In genomic region chr20:47198254-47198671, GRCh38 we compare ENCODE assay signal across 14 cellular contexts.
DNase-seq lines count a peak whose midpoint lies in the region; ATAC-seq, FAIRE-seq and TF ChIP-seq lines count a peak whose summit lies in the region.
"Had no signal": no experiment of that assay in that cellular context is flagged by ENCODE, and none has a peak within 500 bp of the region (broad histone marks: within the 10 kb centered on the region; RNA-seq: fewer than 3 reads in every experiment).

No MANE protein-coding gene starts in this region.

- 58% methylated on average over 3 of the region's 3 CpGs for WGBS in HepG2 (ENCODE audit: low lambda C conversion rate)
- WGBS in right lobe of liver (ENCODE audit: insufficient coverage, low coverage, low lambda C conversion rate, missing lambda C conversion rate), result 71% methylated on average over 2 of the region's 3 CpGs

- peaks cover 6% of the 10 kb centered on the region for H3K27me3 Mint-ChIP-seq in activated T-cell treated with anti-CD3 and anti-CD28 coated beads, Interleukin-2, amount 50 U/mL, for 72 hours (ENCODE audit: low read depth)
- peaks cover 0 to 9% (median 2%) of the 10 kb centered on the region in 5 donors for H3K27me3 Mint-ChIP-seq in naive thymus-derived CD8-positive, alpha-beta T cell

- BruUV-seq in HepG2 (replicated peaks; lab: Mats Ljungman, UMichigan), result no TSS peak

- H3K27ac Mint-ChIP-seq in activated T-cell treated with anti-CD3 and anti-CD28 coated beads, Interleukin-2, amount 50 U/mL, for 72 hours, result no peak overlapping the region
- no peak overlapping the region for H3K27ac Mint-ChIP-seq in naive thymus-derived CD8-positive, alpha-beta T cell
- H3K27ac Mint-ChIP-seq: neural progenitor cell; stimulated activated naive CD8-positive, alpha-beta T cell treated with anti-CD3 and anti-CD28 coated beads, Interleukin-15, Interleukin-2, amounts not matched to agents 100 ng/mL and 50 ng/mL, for 24 hours had no signal

- peaks cover 0 to 4% of the 10 kb centered on the region in 2 experiments; a peak in 2 of 5 replicates for H3K27me3 ChIP-seq in HepG2 (ENCODE audit: control insufficient read depth in 1 of 2, insufficient read depth in 2 of 2, low read length in 2 of 2)
- no peaks in the 10 kb centered on the region for H3K27me3 ChIP-seq in right lobe of liver
- H3K27me3 ChIP-seq: BLaER1 treated with 17β-estradiol and CSF1 and Interleukin-3, amounts not matched to agents 10 nM and 100 nM; neural progenitor cell had no signal

- H3K4me1 Mint-ChIP-seq in activated T-cell treated with anti-CD3 and anti-CD28 coated beads, Interleukin-2, amount 50 U/mL, for 72 hours (ENCODE audit: low read depth), result peaks cover 25% of the 10 kb centered on the region
- peaks cover 0 to 7% (median 4%) of the 10 kb centered on the region in 4 donors for H3K4me1 Mint-ChIP-seq in naive thymus-derived CD8-positive, alpha-beta T cell

- H3K4me2 ChIP-seq in HepG2 (ENCODE audit: low read depth, low read length), result no peak overlapping the region
- H3K4me2 ChIP-seq: neural progenitor cell had no signal

- H3K27ac ChIP-seq in HepG2 (ENCODE audit: extremely low read length, insufficient read depth, low read length) (no peak overlapping the region), right lobe of liver (no peak overlapping the region)
- H3K27ac ChIP-seq: BLaER1 treated with 17β-estradiol and CSF1 and Interleukin-3, amounts not matched to agents 10 nM and 100 nM; lower lobe of right lung; neural progenitor cell had no signal

- TF ChIP-seq EP300 in HepG2 (IDR thresholded peaks at IDR 0.05; ENCODE audit: low read depth in 2 of 2, low read length in 2 of 2) (no peak), HepG2 (CRISPR knock-in tag; IDR thresholded peaks at IDR 0.05; ENCODE audit: borderline replicate concordance) (no peak)

- no peak for TF ChIP-seq RAD21 in HepG2 (CRISPR knock-in tag; IDR thresholded peaks at IDR 0.05)

- no peak overlapping the region for H3K9ac ChIP-seq in HepG2 (ENCODE audit: insufficient read depth, low read depth, low read length)
- H3K9ac ChIP-seq: BLaER1 treated with 17β-estradiol and CSF1 and Interleukin-3, amounts not matched to agents 10 nM and 100 nM; neural progenitor cell had no signal

- no peaks in the 10 kb centered on the region for H3K9me3 ChIP-seq in HepG2 (ENCODE audit: low read length)
- H3K9me3 ChIP-seq in right lobe of liver, result no peaks in the 10 kb centered on the region
- H3K9me3 ChIP-seq: lower lobe of right lung had no signal

- no peaks in the 10 kb centered on the region for H3K9me3 Mint-ChIP-seq in activated T-cell treated with anti-CD3 and anti-CD28 coated beads, Interleukin-2, amount 50 U/mL, for 72 hours
- no peaks in the 10 kb centered on the region for H3K9me3 Mint-ChIP-seq in naive thymus-derived CD8-positive, alpha-beta T cell
- H3K9me3 Mint-ChIP-seq: neural progenitor cell; stimulated activated naive CD8-positive, alpha-beta T cell treated with anti-CD3 and anti-CD28 coated beads, Interleukin-15, Interleukin-2, amounts not matched to agents 100 ng/mL and 50 ng/mL, for 24 hours had no signal

- H2AFZ ChIP-seq in HepG2 (ENCODE audit: low read length), result no peak overlapping the region
- H2AFZ ChIP-seq: neural progenitor cell had no signal

- no peaks in the 10 kb centered on the region for H4K20me1 ChIP-seq in HepG2 (ENCODE audit: insufficient read depth, low read length)
- H4K20me1 ChIP-seq: BLaER1 treated with 17β-estradiol and CSF1 and Interleukin-3, amounts not matched to agents 10 nM and 100 nM had no signal

- peak overlapping the region in 1 of 2 donors; percentile 4 for H3K4me3 Mint-ChIP-seq in activated T-cell treated with anti-CD3 and anti-CD28 coated beads, Interleukin-2, amount 50 U/mL, for 72 hours
- H3K4me3 Mint-ChIP-seq in naive thymus-derived CD8-positive, alpha-beta T cell, result no peak overlapping the region
- H3K4me3 Mint-ChIP-seq: neural progenitor cell; stimulated activated naive CD8-positive, alpha-beta T cell treated with anti-CD3 and anti-CD28 coated beads, Interleukin-15, Interleukin-2, amounts not matched to agents 100 ng/mL and 50 ng/mL, for 24 hours had no signal

- no peaks in the 10 kb centered on the region for H3K36me3 ChIP-seq in HepG2 (replicated peaks in 1 of 2; ENCODE audit: control insufficient read depth in 1 of 2, insufficient read depth in 2 of 2, low read length in 2 of 2)
- no peaks in the 10 kb centered on the region for H3K36me3 ChIP-seq in right lobe of liver
- H3K36me3 ChIP-seq: BLaER1 treated with 17β-estradiol and CSF1 and Interleukin-3, amounts not matched to agents 10 nM and 100 nM; lower lobe of right lung; neural progenitor cell had no signal

- POLR2A ChIA-PET in HepG2 (lab: Yijun Ruan, JAX), result interaction anchor here (1.3 to 1.7 kb wide), 2 partner anchors 17 to 257 kb away, joined by 3 to 4 read pairs; no protein-coding TSS in a partner anchor
- POLR2A ChIA-PET in naive thymus-derived CD8-positive, alpha-beta T cell (lab: Charles Lee), result no interaction called here

- DNase-seq in HepG2 (ENCODE audit: low spot score) (no peak), right lobe of liver (no peak), kidney tubule cell (ENCODE audit: low spot score) (peak; percentile 56), SW480 (ENCODE audit: low spot score) (no peak), NCI-H748 treated with DMSO at 0.1 percent for 48 hours (lab: John Stamatoyannopoulos, UW) (no peak), RPMI8226 (no peak)
- peak; percentile 34 to 61 for DNase-seq in activated T-cell treated with anti-CD3 and anti-CD28 coated beads, Interleukin-2, amount 50 U/mL, for 72 hours
- DNase-seq in naive thymus-derived CD8-positive, alpha-beta T cell, result no peak
- DNase-seq: hypothalamus, lower lobe of right lung, SW 1271 had no signal

- TF ChIP-seq CTCF in HepG2 (CRISPR knock-in tag; IDR thresholded peaks at IDR 0.05) (no peak), right lobe of liver (IDR thresholded peaks at IDR 0.05) (no peak)

- no peaks in the 10 kb centered on the region for H3K79me2 ChIP-seq in HepG2 (ENCODE audit: insufficient read depth, low read length)

- FAIRE-seq in HepG2 (lab: Jason Lieb, UNC), result no peak

- CTCF ChIA-PET in HepG2 (lab: Yijun Ruan, JAX; ENCODE audit: low intra/inter-chr PET ratio, low total read pairs), result interaction anchor here (1.0 to 4.1 kb wide), 2 partner anchors 185 to 423 kb away, joined by 4 to 57 read pairs; no protein-coding TSS in a partner anchor

- H3K4me3 ChIP-seq in HepG2 (replicated peaks in 1 of 3; ENCODE audit: insufficient read depth in 1 of 3, low read depth in 2 of 3, low read length in 3 of 3) (no peak overlapping the region), right lobe of liver (no peak overlapping the region)
- H3K4me3 ChIP-seq: BLaER1 treated with 17β-estradiol and CSF1 and Interleukin-3, amounts not matched to agents 10 nM and 100 nM; lower lobe of right lung; neural progenitor cell had no signal

- H3K4me1 ChIP-seq in HepG2 (ENCODE audit: insufficient read depth, low read length), result peaks cover 59% of the 10 kb centered on the region
- H3K4me1 ChIP-seq in right lobe of liver, result peaks cover 0 to 4% (median 0%) of the 10 kb centered on the region in 4 donors
- H3K4me1 ChIP-seq: neural progenitor cell had no signal

- intact Hi-C loops in HepG2 (cut with micrococcal nuclease; ENCODE audit: unreplicated experiment), result no loop called here
- intact Hi-C loops in right lobe of liver (cut with DNase I), result no loop called here

- no peak for TF ChIP-seq POLR2A in HepG2 (IDR thresholded peaks at IDR 0.05; ENCODE audit: insufficient read depth in 1 of 2, low read depth in 2 of 2, low read length in 2 of 2)
- TF ChIP-seq POLR2A in right lobe of liver (IDR thresholded peaks at IDR 0.05), result no peak

- in situ Hi-C loops in HepG2 (cut with HindIII; ENCODE audit: extremely low pct_ligation_motif_present, low pct_unique_long_range_greater_than_20kb), result loop anchor here (5.0 to 10.0 kb wide), 2 partner anchors 184 to 427 kb away; no protein-coding TSS in a partner anchor

- H3K36me3 Mint-ChIP-seq in activated T-cell treated with anti-CD3 and anti-CD28 coated beads, Interleukin-2, amount 50 U/mL, for 72 hours (ENCODE audit: insufficient read depth in 2 of 2), result no peaks in the 10 kb centered on the region
- no peaks in the 10 kb centered on the region for H3K36me3 Mint-ChIP-seq in naive thymus-derived CD8-positive, alpha-beta T cell
- H3K36me3 Mint-ChIP-seq: neural progenitor cell had no signal

- ATAC-seq in HepG2, result no peak
- ATAC-seq in right lobe of liver, result no peak
- ATAC-seq in activated T-cell treated with anti-CD3 and anti-CD28 coated beads, Interleukin-2, amount 50 U/mL, for 72 hours (replicated peaks in 1 of 2), result peak; percentile 86 to 88
- ATAC-seq in naive thymus-derived CD8-positive, alpha-beta T cell, result no peak
- ATAC-seq: lower lobe of right lung had no signal

TF ChIP-seq in HepG2, 621 proteins besides CTCF, POLR2A, EP300 and RAD21 (continues in another document):
- TF ChIP-seq CCDC6 (CRISPR knock-in tag; IDR thresholded peaks at IDR 0.05), result no peak
- TF ChIP-seq THAP7 (CRISPR knock-in tag; IDR thresholded peaks at IDR 0.05), result no peak

Comparison
In these comparisons a context has a peak if more than half of its experiments do, and no peak if none do; other contexts are left out.
1. ATAC-seq: peak in activated T-cell treated with anti-CD3 and anti-CD28 coated beads, Interleukin-2, amount 50 U/mL, for 72 hours (2 of 2); none in HepG2 (single experiment), right lobe of liver (0 of 4) and naive thymus-derived CD8-positive, alpha-beta T cell (0 of 2).
2. DNase-seq: peak in activated T-cell treated with anti-CD3 and anti-CD28 coated beads, Interleukin-2, amount 50 U/mL, for 72 hours (2 of 2) and kidney tubule cell (single experiment); none in HepG2 (single experiment), right lobe of liver (0 of 3), naive thymus-derived CD8-positive, alpha-beta T cell (0 of 10), SW480 (single experiment), NCI-H748 treated with DMSO at 0.1 percent for 48 hours (single experiment) and RPMI8226 (single experiment).